ENCODE assay signal across 1 cellular context in genomic region chr19:3185482-3186376, GRCh38.
TF ChIP-seq lines count a peak whose summit lies in the region.

A gene with protein sequence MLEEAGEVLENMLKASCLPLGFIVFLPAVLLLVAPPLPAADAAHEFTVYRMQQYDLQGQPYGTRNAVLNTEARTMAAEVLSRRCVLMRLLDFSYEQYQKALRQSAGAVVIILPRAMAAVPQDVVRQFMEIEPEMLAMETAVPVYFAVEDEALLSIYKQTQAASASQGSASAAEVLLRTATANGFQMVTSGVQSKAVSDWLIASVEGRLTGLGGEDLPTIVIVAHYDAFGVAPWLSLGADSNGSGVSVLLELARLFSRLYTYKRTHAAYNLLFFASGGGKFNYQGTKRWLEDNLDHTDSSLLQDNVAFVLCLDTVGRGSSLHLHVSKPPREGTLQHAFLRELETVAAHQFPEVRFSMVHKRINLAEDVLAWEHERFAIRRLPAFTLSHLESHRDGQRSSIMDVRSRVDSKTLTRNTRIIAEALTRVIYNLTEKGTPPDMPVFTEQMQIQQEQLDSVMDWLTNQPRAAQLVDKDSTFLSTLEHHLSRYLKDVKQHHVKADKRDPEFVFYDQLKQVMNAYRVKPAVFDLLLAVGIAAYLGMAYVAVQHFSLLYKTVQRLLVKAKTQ (plus strand): TSS chr19:3185930. CDS start chr19:3186031, 101 bp downstream.

TF ChIP-seq in HEK293, 187 proteins besides CTCF, POLR2A, EP300 and RAD21 (continued from another document and continues in another):
- TF ChIP-seq ZNF501 (tag by site-specific recombination; IDR thresholded peaks at IDR 0.05) (no peak), KLF7 (tag by site-specific recombination; IDR thresholded peaks at IDR 0.05; ENCODE audit: borderline replicate concordance) (no peak), ZNF302 (tag by site-specific recombination; IDR thresholded peaks at IDR 0.05; ENCODE audit: low read depth) (no peak), ZNF792 (tag by site-specific recombination; IDR thresholded peaks at IDR 0.05) (no peak), ZFP3 (tag by site-specific recombination; IDR thresholded peaks at IDR 0.05; ENCODE audit: low read depth) (no peak), ZNF426 (tag by site-specific recombination; IDR thresholded peaks at IDR 0.05) (no peak), ZSCAN5A (tag by site-specific recombination; IDR thresholded peaks at IDR 0.05) (no peak), ZNF423 (tag by site-specific recombination; IDR thresholded peaks at IDR 0.05) (no peak), ZNF580 (tag by site-specific recombination; IDR thresholded peaks at IDR 0.05) (no peak), ZNF521 (tag by site-specific recombination; IDR thresholded peaks at IDR 0.05) (no peak), REPIN1 (tag by site-specific recombination; IDR thresholded peaks at IDR 0.05; ENCODE audit: low read depth) (no peak), ZNF19 (tag by site-specific recombination; IDR thresholded peaks at IDR 0.05; ENCODE audit: low read depth) (no peak), SP2 (tag by site-specific recombination; IDR thresholded peaks at IDR 0.05) (peak; percentile 49), ZNF621 (tag by site-specific recombination; IDR thresholded peaks at IDR 0.05) (no peak), ZNF513 (tag by site-specific recombination; IDR thresholded peaks at IDR 0.05) (no peak), YY2 (tag by site-specific recombination; IDR thresholded peaks at IDR 0.05) (peak; percentile 41; the same call in 1 of the 2 replicates), ZNF391 (tag by site-specific recombination; IDR thresholded peaks at IDR 0.05; ENCODE audit: borderline replicate concordance, low read depth) (no peak), ZNF366 (tag by site-specific recombination; conservative IDR thresholded peaks at IDR 0.05) (peak; percentile 96), ZIC2 (tag by site-specific recombination; IDR thresholded peaks at IDR 0.05) (no peak), ZNF658 (tag by site-specific recombination; IDR thresholded peaks at IDR 0.05) (no peak), ELK4 (IDR thresholded peaks at IDR 0.05; ENCODE audit: borderline replicate concordance, low read depth, low read length) (no peak), SP7 (tag by site-specific recombination; IDR thresholded peaks at IDR 0.05) (peak; percentile 54; the same call in 1 of the 2 replicates), ZNF350 (tag by site-specific recombination; IDR thresholded peaks at IDR 0.05) (no peak), ZNF140 (tag by site-specific recombination; IDR thresholded peaks at IDR 0.05) (no peak), ZNF146 (tag by site-specific recombination; IDR thresholded peaks at IDR 0.05) (no peak), ZNF48 (tag by site-specific recombination; IDR thresholded peaks at IDR 0.05) (no peak), ZNF510 (tag by site-specific recombination; IDR thresholded peaks at IDR 0.05; ENCODE audit: insufficient replicate concordance) (no peak), ZNF404 (tag by site-specific recombination; IDR thresholded peaks at IDR 0.05) (no peak), ZNF514 (tag by site-specific recombination; IDR thresholded peaks at IDR 0.05) (no peak), KLF8 (tag by site-specific recombination; IDR thresholded peaks at IDR 0.05) (peak; percentile 66; the same call in 1 of the 2 replicates), ZNF121 (tag by site-specific recombination; IDR thresholded peaks at IDR 0.05) (no peak), KLF1 (tag by site-specific recombination; IDR thresholded peaks at IDR 0.05) (no peak), ZNF785 (tag by site-specific recombination; IDR thresholded peaks at IDR 0.05) (no peak), ZNF239 (tag by site-specific recombination; IDR thresholded peaks at IDR 0.05) (no peak), ZNF791 (tag by site-specific recombination; IDR thresholded peaks at IDR 0.05) (no peak), ZNF664 (tag by site-specific recombination; IDR thresholded peaks at IDR 0.05) (no peak), IKZF3 (tag by site-specific recombination; IDR thresholded peaks at IDR 0.05) (no peak), ZNF571 (tag by site-specific recombination; IDR thresholded peaks at IDR 0.05) (no peak), ZNF311 (tag by site-specific recombination; IDR thresholded peaks at IDR 0.05; ENCODE audit: borderline replicate concordance) (no peak), ZNF221 (tag by site-specific recombination; IDR thresholded peaks at IDR 0.05; ENCODE audit: borderline replicate concordance) (no peak), MYNN (tag by site-specific recombination; IDR thresholded peaks at IDR 0.05; ENCODE audit: borderline replicate concordance) (no peak), ZNF600 (tag by site-specific recombination; IDR thresholded peaks at IDR 0.05) (no peak), ZNF37A (tag by site-specific recombination; IDR thresholded peaks at IDR 0.05) (no peak), ZNF132 (tag by site-specific recombination; IDR thresholded peaks at IDR 0.05; ENCODE audit: borderline replicate concordance) (no peak), ZBTB21 (tag by site-specific recombination; IDR thresholded peaks at IDR 0.05) (no peak)
- TF ChIP-seq, protein P1, sequence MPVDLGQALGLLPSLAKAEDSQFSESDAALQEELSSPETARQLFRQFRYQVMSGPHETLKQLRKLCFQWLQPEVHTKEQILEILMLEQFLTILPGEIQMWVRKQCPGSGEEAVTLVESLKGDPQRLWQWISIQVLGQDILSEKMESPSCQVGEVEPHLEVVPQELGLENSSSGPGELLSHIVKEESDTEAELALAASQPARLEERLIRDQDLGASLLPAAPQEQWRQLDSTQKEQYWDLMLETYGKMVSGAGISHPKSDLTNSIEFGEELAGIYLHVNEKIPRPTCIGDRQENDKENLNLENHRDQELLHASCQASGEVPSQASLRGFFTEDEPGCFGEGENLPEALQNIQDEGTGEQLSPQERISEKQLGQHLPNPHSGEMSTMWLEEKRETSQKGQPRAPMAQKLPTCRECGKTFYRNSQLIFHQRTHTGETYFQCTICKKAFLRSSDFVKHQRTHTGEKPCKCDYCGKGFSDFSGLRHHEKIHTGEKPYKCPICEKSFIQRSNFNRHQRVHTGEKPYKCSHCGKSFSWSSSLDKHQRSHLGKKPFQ (tag by site-specific recombination; IDR thresholded peaks at IDR 0.05) = no peak
- TF ChIP-seq, protein P2, sequence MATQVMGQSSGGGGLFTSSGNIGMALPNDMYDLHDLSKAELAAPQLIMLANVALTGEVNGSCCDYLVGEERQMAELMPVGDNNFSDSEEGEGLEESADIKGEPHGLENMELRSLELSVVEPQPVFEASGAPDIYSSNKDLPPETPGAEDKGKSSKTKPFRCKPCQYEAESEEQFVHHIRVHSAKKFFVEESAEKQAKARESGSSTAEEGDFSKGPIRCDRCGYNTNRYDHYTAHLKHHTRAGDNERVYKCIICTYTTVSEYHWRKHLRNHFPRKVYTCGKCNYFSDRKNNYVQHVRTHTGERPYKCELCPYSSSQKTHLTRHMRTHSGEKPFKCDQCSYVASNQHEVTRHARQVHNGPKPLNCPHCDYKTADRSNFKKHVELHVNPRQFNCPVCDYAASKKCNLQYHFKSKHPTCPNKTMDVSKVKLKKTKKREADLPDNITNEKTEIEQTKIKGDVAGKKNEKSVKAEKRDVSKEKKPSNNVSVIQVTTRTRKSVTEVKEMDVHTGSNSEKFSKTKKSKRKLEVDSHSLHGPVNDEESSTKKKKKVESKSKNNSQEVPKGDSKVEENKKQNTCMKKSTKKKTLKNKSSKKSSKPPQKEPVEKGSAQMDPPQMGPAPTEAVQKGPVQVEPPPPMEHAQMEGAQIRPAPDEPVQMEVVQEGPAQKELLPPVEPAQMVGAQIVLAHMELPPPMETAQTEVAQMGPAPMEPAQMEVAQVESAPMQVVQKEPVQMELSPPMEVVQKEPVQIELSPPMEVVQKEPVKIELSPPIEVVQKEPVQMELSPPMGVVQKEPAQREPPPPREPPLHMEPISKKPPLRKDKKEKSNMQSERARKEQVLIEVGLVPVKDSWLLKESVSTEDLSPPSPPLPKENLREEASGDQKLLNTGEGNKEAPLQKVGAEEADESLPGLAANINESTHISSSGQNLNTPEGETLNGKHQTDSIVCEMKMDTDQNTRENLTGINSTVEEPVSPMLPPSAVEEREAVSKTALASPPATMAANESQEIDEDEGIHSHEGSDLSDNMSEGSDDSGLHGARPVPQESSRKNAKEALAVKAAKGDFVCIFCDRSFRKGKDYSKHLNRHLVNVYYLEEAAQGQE (tag by site-specific recombination; IDR thresholded peaks at IDR 0.05) = no peak
- TF ChIP-seq, protein P3, sequence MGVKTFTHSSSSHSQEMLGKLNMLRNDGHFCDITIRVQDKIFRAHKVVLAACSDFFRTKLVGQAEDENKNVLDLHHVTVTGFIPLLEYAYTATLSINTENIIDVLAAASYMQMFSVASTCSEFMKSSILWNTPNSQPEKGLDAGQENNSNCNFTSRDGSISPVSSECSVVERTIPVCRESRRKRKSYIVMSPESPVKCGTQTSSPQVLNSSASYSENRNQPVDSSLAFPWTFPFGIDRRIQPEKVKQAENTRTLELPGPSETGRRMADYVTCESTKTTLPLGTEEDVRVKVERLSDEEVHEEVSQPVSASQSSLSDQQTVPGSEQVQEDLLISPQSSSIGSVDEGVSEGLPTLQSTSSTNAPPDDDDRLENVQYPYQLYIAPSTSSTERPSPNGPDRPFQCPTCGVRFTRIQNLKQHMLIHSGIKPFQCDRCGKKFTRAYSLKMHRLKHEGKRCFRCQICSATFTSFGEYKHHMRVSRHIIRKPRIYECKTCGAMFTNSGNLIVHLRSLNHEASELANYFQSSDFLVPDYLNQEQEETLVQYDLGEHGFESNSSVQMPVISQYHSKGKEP (tag by site-specific recombination; IDR thresholded peaks at IDR 0.05) = no peak
- TF ChIP-seq, protein P4, sequence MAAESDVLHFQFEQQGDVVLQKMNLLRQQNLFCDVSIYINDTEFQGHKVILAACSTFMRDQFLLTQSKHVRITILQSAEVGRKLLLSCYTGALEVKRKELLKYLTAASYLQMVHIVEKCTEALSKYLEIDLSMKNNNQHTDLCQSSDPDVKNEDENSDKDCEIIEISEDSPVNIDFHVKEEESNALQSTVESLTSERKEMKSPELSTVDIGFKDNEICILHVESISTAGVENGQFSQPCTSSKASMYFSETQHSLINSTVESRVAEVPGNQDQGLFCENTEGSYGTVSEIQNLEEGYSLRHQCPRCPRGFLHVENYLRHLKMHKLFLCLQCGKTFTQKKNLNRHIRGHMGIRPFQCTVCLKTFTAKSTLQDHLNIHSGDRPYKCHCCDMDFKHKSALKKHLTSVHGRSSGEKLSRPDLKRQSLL (tag by site-specific recombination; IDR thresholded peaks at IDR 0.05) = no peak
- TF ChIP-seq, protein P5, sequence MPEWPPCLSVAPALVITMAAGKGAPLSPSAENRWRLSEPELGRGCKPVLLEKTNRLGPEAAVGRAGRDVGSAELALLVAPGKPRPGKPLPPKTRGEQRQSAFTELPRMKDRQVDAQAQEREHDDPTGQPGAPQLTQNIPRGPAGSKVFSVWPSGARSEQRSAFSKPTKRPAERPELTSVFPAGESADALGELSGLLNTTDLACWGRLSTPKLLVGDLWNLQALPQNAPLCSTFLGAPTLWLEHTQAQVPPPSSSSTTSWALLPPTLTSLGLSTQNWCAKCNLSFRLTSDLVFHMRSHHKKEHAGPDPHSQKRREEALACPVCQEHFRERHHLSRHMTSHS (tag by site-specific recombination; IDR thresholded peaks at IDR 0.05) = no peak
- TF ChIP-seq, protein P6, sequence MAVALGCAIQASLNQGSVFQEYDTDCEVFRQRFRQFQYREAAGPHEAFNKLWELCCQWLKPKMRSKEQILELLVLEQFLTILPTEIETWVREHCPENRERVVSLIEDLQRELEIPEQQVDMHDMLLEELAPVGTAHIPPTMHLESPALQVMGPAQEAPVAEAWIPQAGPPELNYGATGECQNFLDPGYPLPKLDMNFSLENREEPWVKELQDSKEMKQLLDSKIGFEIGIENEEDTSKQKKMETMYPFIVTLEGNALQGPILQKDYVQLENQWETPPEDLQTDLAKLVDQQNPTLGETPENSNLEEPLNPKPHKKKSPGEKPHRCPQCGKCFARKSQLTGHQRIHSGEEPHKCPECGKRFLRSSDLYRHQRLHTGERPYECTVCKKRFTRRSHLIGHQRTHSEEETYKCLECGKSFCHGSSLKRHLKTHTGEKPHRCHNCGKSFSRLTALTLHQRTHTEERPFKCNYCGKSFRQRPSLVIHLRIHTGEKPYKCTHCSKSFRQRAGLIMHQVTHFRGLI (tag by site-specific recombination; IDR thresholded peaks at IDR 0.05) = no peak
